In the genomic region with DNA sequence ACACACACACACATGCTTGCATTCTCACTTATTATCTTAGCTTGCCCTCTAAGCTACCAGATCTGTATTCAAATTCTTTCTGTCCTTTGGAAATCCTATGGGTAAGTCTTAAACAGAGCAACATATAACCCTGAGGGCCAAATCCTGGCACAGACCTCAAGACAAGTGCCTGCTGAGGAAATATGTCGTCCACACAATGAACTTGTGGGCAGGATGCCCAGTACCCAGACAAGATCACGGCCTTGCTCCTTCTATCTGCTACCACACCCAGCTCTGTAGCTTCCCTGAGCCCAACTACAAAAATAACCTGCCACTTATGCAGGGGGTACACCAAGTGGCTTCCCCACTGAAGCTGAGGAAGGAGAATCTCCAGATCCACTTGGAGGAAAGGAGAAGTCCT, we compare ENCODE assay signal across 19 cellular contexts. TPM values are rescaled to one million over a fixed set of nuclear protein-coding genes. Genes with fewer than 3 reads are reported as not detected.
"Had no signal": no experiment of that assay in that cellular context is flagged by ENCODE, and none has a peak within 500 bp of the region (broad histone marks: within the 10 kb centered on the region; RNA-seq: fewer than 3 reads in every experiment).

No MANE protein-coding gene starts in this region.

- ATAC-seq: gastrocnemius medialis; natural killer cell treated with Interleukin-12 subunit alpha and Interleukin-12 subunit beta and Interleukin-15 and Interleukin-18, amount 100 ng/mL, for 72 hours; pancreas; stimulated activated naive B cell treated with anti-CD40 and anti-IgM and Interleukin-4, amounts not matched to agents 10 μg/mL and 1 μg/mL and 100 μg/mL, for 72 hours; T-helper 17 cell had no signal

- H3K27ac ChIP-seq: epithelial cell of prostate, gastrocnemius medialis, left ventricle myocardium inferior, neutrophil, pancreas, WERI-Rb-1 had no signal

- H3K36me3 ChIP-seq: gastrocnemius medialis, left ventricle myocardium inferior, neutrophil, pancreas, tibial nerve, WERI-Rb-1 had no signal

- FAIRE-seq: pancreas, urothelium cell line had no signal

- DNase-seq: activated CD4-positive, alpha-beta T cell treated with anti-CD3 and anti-CD28 coated beads for 1 hour; activated CD4-positive, alpha-beta T cell treated with anti-CD3 and anti-CD28 coated beads, Interleukin-2, amount 50 U/mL, for 48 hours; activated gamma-delta T cell; amniotic stem cell; gastrocnemius medialis; head of caudate nucleus; left ventricle myocardium inferior; pancreas; stimulated activated naive B cell treated with anti-CD40 and anti-IgM and Interleukin-4, amounts not matched to agents 10 μg/mL and 1 μg/mL and 100 μg/mL, for 72 hours; T-helper 17 cell; WERI-Rb-1 had no signal

- H3K4me1 ChIP-seq: gastrocnemius medialis, pancreas had no signal

- H3K27me3 ChIP-seq: gastrocnemius medialis, neutrophil, pancreas, tibial nerve had no signal

- H3K4me3 ChIP-seq: gastrocnemius medialis, left ventricle myocardium inferior, pancreas, tibial nerve had no signal

- H3K9me3 ChIP-seq: gastrocnemius medialis, left ventricle myocardium inferior, neutrophil, pancreas, tibial nerve had no signal

RNA-seq across cellular contexts. Expression of a gene that starts 37.3 kb away (rescaled TPM):
- total RNA-seq: cardiac septum; dermis microvascular lymphatic vessel endothelial cell; left ventricle myocardium inferior; mesenteric fat pad; natural killer cell treated with Interleukin-12 subunit alpha and Interleukin-12 subunit beta and Interleukin-15 and Interleukin-18, amount 100 ng/mL, for 72 hours had no signal
